23 cellular contexts compared by ENCODE assay signal in genomic region chr20:58595167-58595566, GRCh38.
"Had no signal": no experiment of that assay in that cellular context is flagged by ENCODE, and none has a peak within 500 bp of the region (broad histone marks: within the 10 kb centered on the region; RNA-seq: fewer than 3 reads in every experiment).

No MANE protein-coding gene starts in this region.

- H3K4me1 Mint-ChIP-seq: activated naive CD4-positive, alpha-beta T cell treated with anti-CD3 and anti-CD28 coated beads, Interleukin-2, amount 10 ng/mL, durations not matched to agents 7 days and 5 days; activated naive CD8-positive, alpha-beta T cell treated with anti-CD3 and anti-CD28 coated beads for 36 hours had no signal

- H3K27ac ChIP-seq: brain microvascular endothelial cell had no signal

- FAIRE-seq: RCC 7860 had no signal

- ATAC-seq: activated CD4-positive, CD25-positive, alpha-beta regulatory T cell treated with anti-CD3 and anti-CD28 coated beads, Interleukin-2, amount 50 U/mL, for 24 hours; activated CD8-positive, alpha-beta T cell treated with anti-CD3 and anti-CD28 coated beads for 36 hours; activated T-cell treated with anti-CD3 and anti-CD28 coated beads, Interleukin-2, amount 50 U/mL, for 72 hours had no signal

- H3K27ac Mint-ChIP-seq: activated CD8-positive, alpha-beta T cell treated with anti-CD3 and anti-CD28 coated beads for 36 hours; activated naive CD4-positive, alpha-beta T cell treated with anti-CD3 and anti-CD28 coated beads, Interleukin-2, amount 10 ng/mL, durations not matched to agents 7 days and 5 days; activated naive CD8-positive, alpha-beta T cell treated with anti-CD3 and anti-CD28 coated beads for 36 hours; activated T-cell treated with anti-CD3 and anti-CD28 coated beads, Interleukin-2, amount 50 U/mL, for 72 hours; activated T-helper 2 cell treated with anti-CD3 and anti-CD28 coated beads, Interferon-gamma antibody, Interleukin-2, Interleukin-4, amounts not matched to agents 10 μg/mL and 5 μg/mL and 100 μg/mL, durations not matched to agents 14 hours and 24 hours and 36 hours; T-helper 1 cell treated with Interleukin-12 subunit alpha and Interleukin-12 subunit beta and Interleukin-4 antibody, amounts not matched to agents 30 μg/mL and 1 μg/mL, for 36 hours had no signal

- H3K36me3 ChIP-seq: brain microvascular endothelial cell had no signal

- H3K9me3 Mint-ChIP-seq: activated CD8-positive, alpha-beta T cell treated with anti-CD3 and anti-CD28 coated beads for 36 hours; activated naive CD4-positive, alpha-beta T cell treated with anti-CD3 and anti-CD28 coated beads, Interleukin-2, amount 10 ng/mL, durations not matched to agents 7 days and 5 days; activated naive CD8-positive, alpha-beta T cell treated with anti-CD3 and anti-CD28 coated beads for 36 hours; activated T-cell treated with anti-CD3 and anti-CD28 coated beads, Interleukin-2, amount 50 U/mL, for 72 hours; activated T-helper 2 cell treated with anti-CD3 and anti-CD28 coated beads, Interferon-gamma antibody, Interleukin-2, Interleukin-4, amounts not matched to agents 10 μg/mL and 5 μg/mL and 100 μg/mL, durations not matched to agents 14 hours and 24 hours and 36 hours; T-helper 1 cell treated with Interleukin-12 subunit alpha and Interleukin-12 subunit beta and Interleukin-4 antibody, amounts not matched to agents 30 μg/mL and 1 μg/mL, for 36 hours had no signal

- H3K4me3 Mint-ChIP-seq: activated CD8-positive, alpha-beta T cell treated with anti-CD3 and anti-CD28 coated beads for 36 hours; activated naive CD4-positive, alpha-beta T cell treated with anti-CD3 and anti-CD28 coated beads, Interleukin-2, amount 10 ng/mL, durations not matched to agents 7 days and 5 days; activated naive CD8-positive, alpha-beta T cell treated with anti-CD3 and anti-CD28 coated beads for 36 hours; activated T-cell treated with anti-CD3 and anti-CD28 coated beads, Interleukin-2, amount 50 U/mL, for 72 hours; T-helper 1 cell treated with Interleukin-12 subunit alpha and Interleukin-12 subunit beta and Interleukin-4 antibody, amounts not matched to agents 30 μg/mL and 1 μg/mL, for 36 hours had no signal

- DNase-seq: activated CD4-positive, alpha-beta T cell treated with anti-CD3 and anti-CD28 coated beads for 4 hours; activated CD8-positive, alpha-beta memory T cell treated with anti-CD3 and anti-CD28 coated beads, Interleukin-2, amount 50 U/mL, for 4 hours; activated CD8-positive, alpha-beta T cell treated with anti-CD3 and anti-CD28 coated beads for 36 hours; activated gamma-delta T cell treated with Interleukin-2 at 50 U/mL for 16 hours; activated naive CD4-positive, alpha-beta T cell treated with anti-CD3 and anti-CD28 coated beads, Interleukin-2, amount 10 ng/mL, durations not matched to agents 7 days and 5 days; activated naive CD8-positive, alpha-beta T cell treated with anti-CD3 and anti-CD28 coated beads for 36 hours; activated T-cell treated with anti-CD3 and anti-CD28 coated beads, Interleukin-2, amount 50 U/mL, for 72 hours; brain microvascular endothelial cell; KG1; NCI-H1092; NCI-H1417 treated with DMSO at 0.1 percent for 48 hours; NCI-H1694; NCI-H2029; NCI-H2107; NCI-H2171 treated with DMSO at 0.1 percent for 48 hours; NCI-H226; NCI-H526; NCI-H774; SHP77 treated with DMSO at 0.1 percent for 48 hours had no signal

- H3K36me3 Mint-ChIP-seq: activated naive CD4-positive, alpha-beta T cell treated with anti-CD3 and anti-CD28 coated beads, Interleukin-2, amount 10 ng/mL, durations not matched to agents 7 days and 5 days; activated naive CD8-positive, alpha-beta T cell treated with anti-CD3 and anti-CD28 coated beads for 36 hours had no signal
